In genomic region chr1:120849294-120850070, GRCh38 we compare ENCODE assay signal across 12 cellular contexts. TPM values are rescaled to one million over a fixed set of nuclear protein-coding genes. Genes with fewer than 3 reads are reported as not detected.
DNase-seq lines count a peak whose midpoint lies in the region; ATAC-seq and TF ChIP-seq lines count a peak whose summit lies in the region.
"Not testable (repeated sequence)": the region's sequence is repeated elsewhere in the genome, so short reads cannot be mapped to it uniquely, and the experiment has no call there.
"Had no signal": no experiment of that assay in that cellular context is flagged by ENCODE, and none has a peak within 500 bp of the region (broad histone marks: within the 10 kb centered on the region; RNA-seq: fewer than 3 reads in every experiment).

No MANE protein-coding gene starts in this region.

- not testable (repeated sequence) for H3K27ac ChIP-seq in WERI-Rb-1; left lung; aorta (ENCODE audit: low read depth in 1 of 2, low read length in 2 of 2)

- peak overlapping the region; percentile 71 for H3K4me3 Mint-ChIP-seq in activated T-cell treated with anti-CD3 and anti-CD28 coated beads, Interleukin-2, amount 50 U/mL, for 24 hours
- H3K4me3 Mint-ChIP-seq in brain: peak overlapping the region in 3 of 5 experiments; percentile 50 to 86 (median 85)
- peak overlapping the region; percentile 74 for H3K4me3 Mint-ChIP-seq in progenitor cell of endocrine pancreas (ENCODE audit: low read depth)

- H3K36me3 Mint-ChIP-seq in activated T-cell treated with anti-CD3 and anti-CD28 coated beads, Interleukin-2, amount 50 U/mL, for 24 hours (ENCODE audit: low read depth); brain; progenitor cell of endocrine pancreas (ENCODE audit: insufficient read depth): not testable (repeated sequence)

- H3K9me3 Mint-ChIP-seq in activated T-cell treated with anti-CD3 and anti-CD28 coated beads, Interleukin-2, amount 50 U/mL, for 24 hours; brain; progenitor cell of endocrine pancreas (ENCODE audit: low read depth): not testable (repeated sequence)

- H3K4me3 ChIP-seq in GM06990 (replicated peaks; ENCODE audit: low read depth, low read length); WERI-Rb-1 (ENCODE audit: low read depth, low read length); left lung; aorta (ENCODE audit: low read length in 2 of 2): not testable (repeated sequence)

- peak; percentile 26 for ATAC-seq in left lung
- peak; percentile 77 for ATAC-seq in aorta (ENCODE audit: low FRiP score)

- H3K9me3 ChIP-seq in WERI-Rb-1 (ENCODE audit: severe bottlenecking); left lung; aorta (ENCODE audit: control insufficient read depth, low read length): not testable (repeated sequence)

- DNase-seq in GM06990 (ENCODE audit: extremely low read depth, insufficient read length): peak; percentile 13
- DNase-seq in NCI-H510A treated with DMSO at 0.1 percent for 48 hours (lab: John Stamatoyannopoulos, UW): peak; percentile 19
- peak; percentile 4 for DNase-seq in WERI-Rb-1
- not testable (repeated sequence) for DNase-seq in activated T-cell treated with anti-CD3 and anti-CD28 coated beads, Interleukin-2, amount 50 U/mL, for 24 hours; progenitor cell of endocrine pancreas (ENCODE audit: low spot score, unreplicated experiment)
- DNase-seq in left lung: peak in 1 of 2 donors; percentile 34
- DNase-seq in aorta: peak in 1 of 2 donors; percentile 37

- H3K4me1 ChIP-seq in left lung; aorta (ENCODE audit: control insufficient read depth in 1 of 2, insufficient read depth in 2 of 2, low read length in 2 of 2): not testable (repeated sequence)

- intact Hi-C loops in left lung (cut with DNase I); aorta (cut with DNase I): not testable (repeated sequence)

- H3K36me3 ChIP-seq in GM06990 (ENCODE audit: control insufficient read depth, insufficient read depth, low read length); WERI-Rb-1; left lung; aorta (ENCODE audit: control insufficient read depth in 1 of 2, insufficient read depth in 2 of 2, low read length in 1 of 2): not testable (repeated sequence)

- H3K4me1 Mint-ChIP-seq in activated T-cell treated with anti-CD3 and anti-CD28 coated beads, Interleukin-2, amount 50 U/mL, for 24 hours (ENCODE audit: low read depth); brain; progenitor cell of endocrine pancreas (ENCODE audit: low read depth): not testable (repeated sequence)

- WGBS in aorta, 2 donors: 59 to 63% methylated on average over 13 to 16 of the region's 21 CpGs

- not testable (repeated sequence) for TF ChIP-seq CTCF in GM06990 (IDR thresholded peaks at IDR 0.05; ENCODE audit: insufficient read depth, low read length, poor library complexity, severe bottlenecking); WERI-Rb-1 (IDR thresholded peaks at IDR 0.05; ENCODE audit: low read depth, low read length); brain (conservative IDR thresholded peaks at IDR 0.05); left lung (IDR thresholded peaks at IDR 0.05); progenitor cell of endocrine pancreas (IDR thresholded peaks at IDR 0.05; ENCODE audit: unreplicated experiment)

- H3K27me3 ChIP-seq in GM06990 (replicated peaks; ENCODE audit: control insufficient read depth, insufficient read depth, low read length); WERI-Rb-1 (ENCODE audit: insufficient read depth, low read depth, severe bottlenecking); left lung; aorta (ENCODE audit: control insufficient read depth in 1 of 2, insufficient read depth in 2 of 2, low read length in 1 of 2): not testable (repeated sequence)

- not testable (repeated sequence) for H3K27me3 Mint-ChIP-seq in activated T-cell treated with anti-CD3 and anti-CD28 coated beads, Interleukin-2, amount 50 U/mL, for 24 hours; brain; progenitor cell of endocrine pancreas

- H3K27ac Mint-ChIP-seq in activated T-cell treated with anti-CD3 and anti-CD28 coated beads, Interleukin-2, amount 50 U/mL, for 24 hours: peak overlapping the region; percentile 79
- H3K27ac Mint-ChIP-seq in brain: not testable (repeated sequence)
- peak overlapping the region; percentile 100 for H3K27ac Mint-ChIP-seq in progenitor cell of endocrine pancreas

RNA-seq across cellular contexts. Expression of gene PPIAL4A, which starts 40.1 kb away (rescaled TPM):
- polyA plus RNA-seq in brain (ENCODE audit: insufficient read depth, low read depth, low replicate concordance) (not detected), aorta (not detected)
- total RNA-seq in left lung (not detected), progenitor cell of endocrine pancreas (not detected in 2 replicates), aorta (not detected)
- total RNA-seq: cardiac septum, endothelial cell of umbilical vein, lower lobe of right lung, subcutaneous adipose tissue had no signal
- polyA plus RNA-seq: endothelial cell of umbilical vein had no signal
